ENCODE assay signal across 11 cellular contexts in the genomic region with DNA sequence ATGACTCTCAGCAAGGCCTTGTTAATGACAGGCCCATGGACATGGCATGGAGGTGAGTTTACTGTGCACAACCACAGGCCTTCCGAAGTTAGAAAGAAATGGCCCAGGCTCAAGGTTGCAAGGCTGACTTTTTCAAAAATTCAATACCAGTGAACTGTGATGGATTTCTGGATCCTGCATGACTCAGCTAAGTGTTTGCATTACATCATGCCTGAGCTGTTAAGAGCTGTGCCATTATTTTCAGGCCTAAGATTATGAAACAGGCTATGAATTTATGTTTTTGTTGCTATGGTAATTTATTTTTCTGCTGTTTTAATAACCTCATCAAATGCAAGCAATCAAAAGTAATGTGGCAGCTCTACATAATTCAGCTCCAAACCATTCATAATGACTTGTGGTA.
DNase-seq lines count a peak whose midpoint lies in the region; ATAC-seq and TF ChIP-seq lines count a peak whose summit lies in the region.
"Had no signal": no experiment of that assay in that cellular context is flagged by ENCODE, and none has a peak within 500 bp of the region (broad histone marks: within the 10 kb centered on the region; RNA-seq: fewer than 3 reads in every experiment).

No MANE protein-coding gene starts in this region.

- H3K27me3 ChIP-seq in esophagus muscularis mucosa (no peaks in the 10 kb centered on the region), tibial nerve (no peaks in the 10 kb centered on the region)

- H3K36me3 ChIP-seq in esophagus muscularis mucosa (no peaks in the 10 kb centered on the region), tibial nerve (no peaks in the 10 kb centered on the region)

- WGBS in esophagus muscularis mucosa, result 32% methylated on average over 1 of the region's 1 CpG
- WGBS in tibial nerve, 2 donors, result 16 to 19% methylated on average over 1 of the region's 1 CpG

- peak; percentile 15 for DNase-seq in DMS153 (lab: John Stamatoyannopoulos, UW)
- DNase-seq in NCI-H460 (ENCODE audit: extremely low read depth, low read depth), result peak; percentile 56
- DNase-seq in esophagus muscularis mucosa (ENCODE audit: extremely low spot score), result no peak
- no peak for DNase-seq in omental fat pad (ENCODE audit: low spot score)
- no peak for DNase-seq in tibial nerve (ENCODE audit: low spot score in 2 of 2)
- no peak for DNase-seq in stimulated activated naive CD4-positive, alpha-beta T cell (lab: John Stamatoyannopoulos, UW)
- no peak for DNase-seq in Kasumi-1 (lab: John Stamatoyannopoulos, UW)
- DNase-seq: activated gamma-delta T cell had no signal

- H3K9me3 ChIP-seq in esophagus muscularis mucosa (no peaks in the 10 kb centered on the region), tibial nerve (no peaks in the 10 kb centered on the region)

- intact Hi-C loops in esophagus muscularis mucosa (cut with DNase I), result no loop called here

- H3K4me1 ChIP-seq in esophagus muscularis mucosa, result peaks cover 0 to 39% (median 32%) of the 10 kb centered on the region in 4 donors
- peaks cover 0 to 17% (median 0%) of the 10 kb centered on the region in 4 donors for H3K4me1 ChIP-seq in tibial nerve

- H3K4me3 ChIP-seq in esophagus muscularis mucosa (no peak overlapping the region), tibial nerve (no peak overlapping the region)
- H3K4me3 ChIP-seq: GM23338, skin epidermis had no signal

- H3K27ac ChIP-seq in esophagus muscularis mucosa (replicated peaks in 1 of 4), result peak overlapping the region in 3 of 4 donors; percentile 31 to 57 (median 52)
- H3K27ac ChIP-seq in tibial nerve, result peak overlapping the region in 1 of 4 donors; percentile 46

- no peak for TF ChIP-seq EP300 in esophagus muscularis mucosa (IDR thresholded peaks at IDR 0.05)
- TF ChIP-seq EP300 in tibial nerve (IDR thresholded peaks at IDR 0.05), result peak in 1 of 2 donors; percentile 17

- TF ChIP-seq CTCF in esophagus muscularis mucosa (IDR thresholded peaks at IDR 0.05) (no peak), omental fat pad (IDR thresholded peaks at IDR 0.05) (no peak), tibial nerve (IDR thresholded peaks at IDR 0.05) (no peak)

- TF ChIP-seq POLR2A in esophagus muscularis mucosa (IDR thresholded peaks at IDR 0.05; ENCODE audit: low read depth) (no peak), tibial nerve (IDR thresholded peaks at IDR 0.05) (no peak)

- ATAC-seq in omental fat pad (ENCODE audit: low FRiP score) (peak; percentile 84), HG02884 (IDR thresholded peaks at IDR 0.05; ENCODE audit: unreplicated experiment) (no peak)
- ATAC-seq: GM23338 had no signal

Comparison
In these comparisons a context has a peak if more than half of its experiments do, and no peak if none do; other contexts are left out.
1. DNase-seq: peak in DMS153 (single experiment) and NCI-H460 (single experiment); none in esophagus muscularis mucosa (single experiment), omental fat pad (single experiment), tibial nerve (0 of 2), stimulated activated naive CD4-positive, alpha-beta T cell (0 of 6) and Kasumi-1 (0 of 2).